Comparison of ENCODE assay signal across 1 cellular context in genomic region chr2:33275689-33276444, GRCh38.
TF ChIP-seq lines count a peak whose summit lies in the region.

No MANE protein-coding gene starts in this region.

TF ChIP-seq in HepG2, 621 proteins besides CTCF, POLR2A, EP300 and RAD21 (continued from another document and continues in another):
- TF ChIP-seq NCOR1 (IDR thresholded peaks at IDR 0.05; ENCODE audit: borderline replicate concordance, low read length) (no peak), ZNF790 (CRISPR knock-in tag; IDR thresholded peaks at IDR 0.05; ENCODE audit: borderline replicate concordance) (no peak), ZSCAN12 (CRISPR knock-in tag; IDR thresholded peaks at IDR 0.05) (no peak), PHF21A (CRISPR knock-in tag; IDR thresholded peaks at IDR 0.05) (no peak), ZNF7 (CRISPR knock-in tag; IDR thresholded peaks at IDR 0.05) (no peak), ZNF468 (CRISPR knock-in tag; IDR thresholded peaks at IDR 0.05) (no peak), ZNF713 (CRISPR knock-in tag; IDR thresholded peaks at IDR 0.05) (no peak), ZNF839 (CRISPR knock-in tag; IDR thresholded peaks at IDR 0.05; ENCODE audit: borderline replicate concordance) (no peak), ZNF737 (CRISPR knock-in tag; IDR thresholded peaks at IDR 0.05; ENCODE audit: borderline replicate concordance) (no peak), ZMYM2 (CRISPR knock-in tag; IDR thresholded peaks at IDR 0.05) (no peak), ELF3 (CRISPR knock-in tag; IDR thresholded peaks at IDR 0.05) (peak; percentile 68; the same call in 1 of the 2 replicates), ZNF124 (CRISPR knock-in tag; IDR thresholded peaks at IDR 0.05) (no peak), DNMT1 (CRISPR knock-in tag; IDR thresholded peaks at IDR 0.05) (no peak), SNAPC2 (CRISPR knock-in tag; IDR thresholded peaks at IDR 0.05) (no peak), PHF20 (CRISPR knock-in tag; IDR thresholded peaks at IDR 0.05) (no peak), IKZF5 (CRISPR knock-in tag; IDR thresholded peaks at IDR 0.05) (peak; percentile 76; the same call in 1 of the 2 replicates), GMEB2 (CRISPR knock-in tag; IDR thresholded peaks at IDR 0.05; ENCODE audit: low read depth) (no peak), JARID2 (CRISPR knock-in tag; IDR thresholded peaks at IDR 0.05; ENCODE audit: insufficient replicate concordance) (no peak), MTA3 (CRISPR knock-in tag; IDR thresholded peaks at IDR 0.05) (no peak), SIX4 (CRISPR knock-in tag; IDR thresholded peaks at IDR 0.05) (no peak), KDM6A (CRISPR knock-in tag; IDR thresholded peaks at IDR 0.05; ENCODE audit: low read depth) (no peak), MBNL3 (CRISPR knock-in tag; conservative IDR thresholded peaks at IDR 0.05) (no peak), ZKSCAN8 (CRISPR knock-in tag; IDR thresholded peaks at IDR 0.05; ENCODE audit: borderline replicate concordance) (no peak), POLR2G (IDR thresholded peaks at IDR 0.05; ENCODE audit: low read depth, low read length) (no peak), TAF15 (IDR thresholded peaks at IDR 0.05; ENCODE audit: low read depth, low read length, poor library complexity, severe bottlenecking) (no peak), CAMTA2 (CRISPR knock-in tag; IDR thresholded peaks at IDR 0.05; ENCODE audit: borderline replicate concordance) (no peak), STAG1 (CRISPR knock-in tag; IDR thresholded peaks at IDR 0.05) (no peak), ZNF580 (CRISPR knock-in tag; IDR thresholded peaks at IDR 0.05; ENCODE audit: borderline replicate concordance, low read depth) (no peak), HNRNPL (IDR thresholded peaks at IDR 0.05; ENCODE audit: low read depth, low read length) (no peak), ONECUT2 (CRISPR knock-in tag; IDR thresholded peaks at IDR 0.05) (no peak), MZF1 (CRISPR knock-in tag; IDR thresholded peaks at IDR 0.05; ENCODE audit: borderline replicate concordance) (no peak), ZFYVE20 (CRISPR knock-in tag; IDR thresholded peaks at IDR 0.05; ENCODE audit: borderline replicate concordance, low read depth) (no peak), ZBTB8A (CRISPR knock-in tag; IDR thresholded peaks at IDR 0.05; ENCODE audit: borderline replicate concordance, low read depth) (no peak), MEF2D (CRISPR knock-in tag; IDR thresholded peaks at IDR 0.05) (no peak), ZNF33B (CRISPR knock-in tag; IDR thresholded peaks at IDR 0.05) (no peak), GPN1 (CRISPR knock-in tag; IDR thresholded peaks at IDR 0.05; ENCODE audit: borderline replicate concordance) (no peak), ZSCAN29 (CRISPR knock-in tag; conservative IDR thresholded peaks at IDR 0.05) (no peak), ETV6 (CRISPR knock-in tag; conservative IDR thresholded peaks at IDR 0.05) (no peak), AGO1 (IDR thresholded peaks at IDR 0.05; ENCODE audit: low read depth, low read length, poor library complexity, severe bottlenecking) (no peak), CBX2 (IDR thresholded peaks at IDR 0.05; ENCODE audit: low read depth, low read length) (no peak), CBX2 (CRISPR knock-in tag; IDR thresholded peaks at IDR 0.05; ENCODE audit: low read depth) (peak; percentile 53; the same call in 1 of the 2 replicates), ARNTL (CRISPR knock-in tag; IDR thresholded peaks at IDR 0.05) (0 out of 2 replicates have a peak, but pooled peaks have one; percentile 40), GATA4 (IDR thresholded peaks at IDR 0.05; ENCODE audit: borderline replicate concordance, low read depth) (no peak), MED1 (CRISPR knock-in tag; IDR thresholded peaks at IDR 0.05) (peak; percentile 57; the same call in 1 of the 2 replicates), MEIS2 (CRISPR knock-in tag; IDR thresholded peaks at IDR 0.05) (peak; percentile 54; the same call in 1 of the 2 replicates), ZSCAN22 (CRISPR knock-in tag; IDR thresholded peaks at IDR 0.05) (no peak), MTA1 (CRISPR knock-in tag; IDR thresholded peaks at IDR 0.05; ENCODE audit: borderline replicate concordance) (no peak), STAT5B (CRISPR knock-in tag; IDR thresholded peaks at IDR 0.05) (no peak), ZNF558 (CRISPR knock-in tag; IDR thresholded peaks at IDR 0.05; ENCODE audit: borderline replicate concordance) (no peak), CBX1 (IDR thresholded peaks at IDR 0.05; ENCODE audit: low read depth) (no peak), ZC3H4 (CRISPR knock-in tag; IDR thresholded peaks at IDR 0.05; ENCODE audit: borderline replicate concordance) (no peak), ZNF160 (CRISPR knock-in tag; IDR thresholded peaks at IDR 0.05) (no peak), ZNF75D (CRISPR knock-in tag; IDR thresholded peaks at IDR 0.05; ENCODE audit: borderline replicate concordance) (no peak), KDM5A (IDR thresholded peaks at IDR 0.05; ENCODE audit: borderline replicate concordance, low read length) (no peak), RXRA (CRISPR knock-in tag; IDR thresholded peaks at IDR 0.05) (no peak), RAD51 (IDR thresholded peaks at IDR 0.05; ENCODE audit: borderline replicate concordance) (no peak), TEF (CRISPR knock-in tag; IDR thresholded peaks at IDR 0.05) (no peak)
- TF ChIP-seq, protein P1, sequence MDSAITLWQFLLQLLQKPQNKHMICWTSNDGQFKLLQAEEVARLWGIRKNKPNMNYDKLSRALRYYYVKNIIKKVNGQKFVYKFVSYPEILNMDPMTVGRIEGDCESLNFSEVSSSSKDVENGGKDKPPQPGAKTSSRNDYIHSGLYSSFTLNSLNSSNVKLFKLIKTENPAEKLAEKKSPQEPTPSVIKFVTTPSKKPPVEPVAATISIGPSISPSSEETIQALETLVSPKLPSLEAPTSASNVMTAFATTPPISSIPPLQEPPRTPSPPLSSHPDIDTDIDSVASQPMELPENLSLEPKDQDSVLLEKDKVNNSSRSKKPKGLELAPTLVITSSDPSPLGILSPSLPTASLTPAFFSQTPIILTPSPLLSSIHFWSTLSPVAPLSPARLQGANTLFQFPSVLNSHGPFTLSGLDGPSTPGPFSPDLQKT (CRISPR knock-in tag; IDR thresholded peaks at IDR 0.05; ENCODE audit: borderline replicate concordance): no peak
- TF ChIP-seq, protein P2, sequence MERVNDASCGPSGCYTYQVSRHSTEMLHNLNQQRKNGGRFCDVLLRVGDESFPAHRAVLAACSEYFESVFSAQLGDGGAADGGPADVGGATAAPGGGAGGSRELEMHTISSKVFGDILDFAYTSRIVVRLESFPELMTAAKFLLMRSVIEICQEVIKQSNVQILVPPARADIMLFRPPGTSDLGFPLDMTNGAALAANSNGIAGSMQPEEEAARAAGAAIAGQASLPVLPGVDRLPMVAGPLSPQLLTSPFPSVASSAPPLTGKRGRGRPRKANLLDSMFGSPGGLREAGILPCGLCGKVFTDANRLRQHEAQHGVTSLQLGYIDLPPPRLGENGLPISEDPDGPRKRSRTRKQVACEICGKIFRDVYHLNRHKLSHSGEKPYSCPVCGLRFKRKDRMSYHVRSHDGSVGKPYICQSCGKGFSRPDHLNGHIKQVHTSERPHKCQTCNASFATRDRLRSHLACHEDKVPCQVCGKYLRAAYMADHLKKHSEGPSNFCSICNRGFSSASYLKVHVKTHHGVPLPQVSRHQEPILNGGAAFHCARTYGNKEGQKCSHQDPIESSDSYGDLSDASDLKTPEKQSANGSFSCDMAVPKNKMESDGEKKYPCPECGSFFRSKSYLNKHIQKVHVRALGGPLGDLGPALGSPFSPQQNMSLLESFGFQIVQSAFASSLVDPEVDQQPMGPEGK (CRISPR knock-in tag; IDR thresholded peaks at IDR 0.05): peak; percentile 98
- TF ChIP-seq, protein P3, sequence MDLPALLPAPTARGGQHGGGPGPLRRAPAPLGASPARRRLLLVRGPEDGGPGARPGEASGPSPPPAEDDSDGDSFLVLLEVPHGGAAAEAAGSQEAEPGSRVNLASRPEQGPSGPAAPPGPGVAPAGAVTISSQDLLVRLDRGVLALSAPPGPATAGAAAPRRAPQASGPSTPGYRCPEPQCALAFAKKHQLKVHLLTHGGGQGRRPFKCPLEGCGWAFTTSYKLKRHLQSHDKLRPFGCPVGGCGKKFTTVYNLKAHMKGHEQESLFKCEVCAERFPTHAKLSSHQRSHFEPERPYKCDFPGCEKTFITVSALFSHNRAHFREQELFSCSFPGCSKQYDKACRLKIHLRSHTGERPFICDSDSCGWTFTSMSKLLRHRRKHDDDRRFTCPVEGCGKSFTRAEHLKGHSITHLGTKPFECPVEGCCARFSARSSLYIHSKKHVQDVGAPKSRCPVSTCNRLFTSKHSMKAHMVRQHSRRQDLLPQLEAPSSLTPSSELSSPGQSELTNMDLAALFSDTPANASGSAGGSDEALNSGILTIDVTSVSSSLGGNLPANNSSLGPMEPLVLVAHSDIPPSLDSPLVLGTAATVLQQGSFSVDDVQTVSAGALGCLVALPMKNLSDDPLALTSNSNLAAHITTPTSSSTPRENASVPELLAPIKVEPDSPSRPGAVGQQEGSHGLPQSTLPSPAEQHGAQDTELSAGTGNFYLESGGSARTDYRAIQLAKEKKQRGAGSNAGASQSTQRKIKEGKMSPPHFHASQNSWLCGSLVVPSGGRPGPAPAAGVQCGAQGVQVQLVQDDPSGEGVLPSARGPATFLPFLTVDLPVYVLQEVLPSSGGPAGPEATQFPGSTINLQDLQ (CRISPR knock-in tag; IDR thresholded peaks at IDR 0.05): no peak
- TF ChIP-seq, protein P4, sequence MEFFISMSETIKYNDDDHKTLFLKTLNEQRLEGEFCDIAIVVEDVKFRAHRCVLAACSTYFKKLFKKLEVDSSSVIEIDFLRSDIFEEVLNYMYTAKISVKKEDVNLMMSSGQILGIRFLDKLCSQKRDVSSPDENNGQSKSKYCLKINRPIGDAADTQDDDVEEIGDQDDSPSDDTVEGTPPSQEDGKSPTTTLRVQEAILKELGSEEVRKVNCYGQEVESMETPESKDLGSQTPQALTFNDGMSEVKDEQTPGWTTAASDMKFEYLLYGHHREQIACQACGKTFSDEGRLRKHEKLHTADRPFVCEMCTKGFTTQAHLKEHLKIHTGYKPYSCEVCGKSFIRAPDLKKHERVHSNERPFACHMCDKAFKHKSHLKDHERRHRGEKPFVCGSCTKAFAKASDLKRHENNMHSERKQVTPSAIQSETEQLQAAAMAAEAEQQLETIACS (CRISPR knock-in tag; IDR thresholded peaks at IDR 0.05): no peak
- TF ChIP-seq, protein P5, sequence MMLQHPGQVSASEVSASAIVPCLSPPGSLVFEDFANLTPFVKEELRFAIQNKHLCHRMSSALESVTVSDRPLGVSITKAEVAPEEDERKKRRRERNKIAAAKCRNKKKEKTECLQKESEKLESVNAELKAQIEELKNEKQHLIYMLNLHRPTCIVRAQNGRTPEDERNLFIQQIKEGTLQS (CRISPR knock-in tag; IDR thresholded peaks at IDR 0.05): peak; percentile 76
- TF ChIP-seq, protein P6, sequence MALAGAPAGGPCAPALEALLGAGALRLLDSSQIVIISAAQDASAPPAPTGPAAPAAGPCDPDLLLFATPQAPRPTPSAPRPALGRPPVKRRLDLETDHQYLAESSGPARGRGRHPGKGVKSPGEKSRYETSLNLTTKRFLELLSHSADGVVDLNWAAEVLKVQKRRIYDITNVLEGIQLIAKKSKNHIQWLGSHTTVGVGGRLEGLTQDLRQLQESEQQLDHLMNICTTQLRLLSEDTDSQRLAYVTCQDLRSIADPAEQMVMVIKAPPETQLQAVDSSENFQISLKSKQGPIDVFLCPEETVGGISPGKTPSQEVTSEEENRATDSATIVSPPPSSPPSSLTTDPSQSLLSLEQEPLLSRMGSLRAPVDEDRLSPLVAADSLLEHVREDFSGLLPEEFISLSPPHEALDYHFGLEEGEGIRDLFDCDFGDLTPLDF (CRISPR knock-in tag; IDR thresholded peaks at IDR 0.05): no peak
- TF ChIP-seq, protein P7, sequence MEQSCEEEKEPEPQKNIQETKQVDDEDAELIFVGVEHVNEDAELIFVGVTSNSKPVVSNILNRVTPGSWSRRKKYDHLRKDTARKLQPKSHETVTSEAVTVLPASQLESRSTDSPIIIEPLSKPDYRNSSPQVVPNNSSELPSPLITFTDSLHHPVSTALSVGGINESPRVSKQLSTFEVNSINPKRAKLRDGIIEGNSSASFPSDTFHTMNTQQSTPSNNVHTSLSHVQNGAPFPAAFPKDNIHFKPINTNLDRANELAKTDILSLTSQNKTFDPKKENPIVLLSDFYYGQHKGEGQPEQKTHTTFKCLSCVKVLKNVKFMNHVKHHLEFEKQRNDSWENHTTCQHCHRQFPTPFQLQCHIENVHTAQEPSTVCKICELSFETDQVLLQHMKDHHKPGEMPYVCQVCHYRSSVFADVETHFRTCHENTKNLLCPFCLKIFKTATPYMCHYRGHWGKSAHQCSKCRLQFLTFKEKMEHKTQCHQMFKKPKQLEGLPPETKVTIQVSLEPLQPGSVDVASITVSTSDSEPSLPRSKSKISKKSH (CRISPR knock-in tag; IDR thresholded peaks at IDR 0.05; ENCODE audit: borderline replicate concordance): no peak
